Comparison of ENCODE assay signal across 15 cellular contexts in genomic region chr2:72548081-72548764, GRCh38.
"Had no signal": no experiment of that assay in that cellular context is flagged by ENCODE, and none has a peak within 500 bp of the region (broad histone marks: within the 10 kb centered on the region; RNA-seq: fewer than 3 reads in every experiment).

No MANE protein-coding gene starts in this region.

- H3K36me3 Mint-ChIP-seq: activated CD8-positive, alpha-beta memory T cell treated with anti-CD3 and anti-CD28 coated beads, Interleukin-2, amount 10 ng/mL, durations not matched to agents 7 days and 5 days; stimulated activated naive B cell treated with anti-CD40 and anti-IgM and Interleukin-4, amounts not matched to agents 10 μg/mL and 1 μg/mL and 100 μg/mL, for 72 hours had no signal

- H3K4me1 Mint-ChIP-seq: activated CD8-positive, alpha-beta memory T cell treated with anti-CD3 and anti-CD28 coated beads, Interleukin-2, amount 10 ng/mL, durations not matched to agents 7 days and 5 days; activated naive CD4-positive, alpha-beta T cell treated with anti-CD3 and anti-CD28 coated beads, Interleukin-2, amount 50 U/mL, for 24 hours; stimulated activated naive B cell treated with anti-CD40 and anti-IgM and Interleukin-4, amounts not matched to agents 10 μg/mL and 1 μg/mL and 100 μg/mL, for 72 hours had no signal

- H3K4me3 ChIP-seq: adrenal gland, esophagus muscularis mucosa, lung, pancreas, tibial artery, vagina had no signal

- H3K27ac Mint-ChIP-seq: activated CD8-positive, alpha-beta memory T cell treated with anti-CD3 and anti-CD28 coated beads, Interleukin-2, amount 10 ng/mL, durations not matched to agents 7 days and 5 days; activated naive CD4-positive, alpha-beta T cell treated with anti-CD3 and anti-CD28 coated beads, Interleukin-2, amount 50 U/mL, for 24 hours; activated T-cell treated with anti-CD3 and anti-CD28 coated beads, Interleukin-2, amount 50 U/mL, for 24 hours; stimulated activated naive B cell treated with anti-CD40 and anti-IgM and Interleukin-4, amounts not matched to agents 10 μg/mL and 1 μg/mL and 100 μg/mL, for 72 hours had no signal

- H3K27me3 Mint-ChIP-seq: activated CD8-positive, alpha-beta memory T cell treated with anti-CD3 and anti-CD28 coated beads, Interleukin-2, amount 10 ng/mL, durations not matched to agents 7 days and 5 days; activated naive CD4-positive, alpha-beta T cell treated with anti-CD3 and anti-CD28 coated beads, Interleukin-2, amount 50 U/mL, for 24 hours; activated T-cell treated with anti-CD3 and anti-CD28 coated beads, Interleukin-2, amount 50 U/mL, for 24 hours; stimulated activated naive B cell treated with anti-CD40 and anti-IgM and Interleukin-4, amounts not matched to agents 10 μg/mL and 1 μg/mL and 100 μg/mL, for 72 hours had no signal

- H3K4me3 Mint-ChIP-seq: activated CD8-positive, alpha-beta memory T cell treated with anti-CD3 and anti-CD28 coated beads, Interleukin-2, amount 10 ng/mL, durations not matched to agents 7 days and 5 days; activated naive CD4-positive, alpha-beta T cell treated with anti-CD3 and anti-CD28 coated beads, Interleukin-2, amount 50 U/mL, for 24 hours; activated T-cell treated with anti-CD3 and anti-CD28 coated beads, Interleukin-2, amount 50 U/mL, for 24 hours; stimulated activated naive B cell treated with anti-CD40 and anti-IgM and Interleukin-4, amounts not matched to agents 10 μg/mL and 1 μg/mL and 100 μg/mL, for 72 hours had no signal

- H3K9me3 Mint-ChIP-seq: activated naive CD4-positive, alpha-beta T cell treated with anti-CD3 and anti-CD28 coated beads, Interleukin-2, amount 50 U/mL, for 24 hours; activated T-cell treated with anti-CD3 and anti-CD28 coated beads, Interleukin-2, amount 50 U/mL, for 24 hours; stimulated activated naive B cell treated with anti-CD40 and anti-IgM and Interleukin-4, amounts not matched to agents 10 μg/mL and 1 μg/mL and 100 μg/mL, for 72 hours had no signal

- ATAC-seq: activated CD8-positive, alpha-beta memory T cell treated with anti-CD3 and anti-CD28 coated beads, Interleukin-2, amount 10 ng/mL, durations not matched to agents 7 days and 5 days; stimulated activated naive B cell treated with anti-CD40 and anti-IgM and Interleukin-4, amounts not matched to agents 10 μg/mL and 1 μg/mL and 100 μg/mL, for 72 hours had no signal

- DNase-seq: activated CD4-positive, alpha-beta T cell treated with anti-CD3 and anti-CD28 coated beads, Interleukin-2, amount 50 U/mL, for 48 hours; activated CD8-positive, alpha-beta memory T cell treated with anti-CD3 and anti-CD28 coated beads, Interleukin-2, amount 10 ng/mL, durations not matched to agents 7 days and 5 days; activated effector memory CD4-positive, alpha-beta T cell treated with anti-CD3 and anti-CD28 coated beads, Interleukin-2, amount 50 U/mL, for 16 hours; activated T-cell treated with anti-CD3 and anti-CD28 coated beads, Interleukin-2, amount 50 U/mL, for 24 hours; adrenal gland; caudate nucleus; pancreas; stimulated activated CD4-positive, alpha-beta T cell treated with anti-CD3 and anti-CD28 coated beads, Interleukin-4, amount 100 ng/mL, for 1 hour; stimulated activated naive B cell treated with anti-CD40 and anti-IgM and Interleukin-4, amounts not matched to agents 10 μg/mL and 1 μg/mL and 100 μg/mL, for 72 hours; T-helper 9 cell; tibial artery had no signal
